In genomic region chr11:34054351-34054750, GRCh38 we compare ENCODE assay signal across 8 cellular contexts. TPM values are rescaled to one million over a fixed set of nuclear protein-coding genes. Genes with fewer than 3 reads are reported as not detected.
A peak's percentile ranks its signal among the peaks of the same experiment; 100 is the strongest.
DNase-seq lines count a peak whose midpoint lies in the region; ATAC-seq, FAIRE-seq and TF ChIP-seq lines count a peak whose summit lies in the region.
"Not testable (repeated sequence)": the region's sequence is repeated elsewhere in the genome, so short reads cannot be mapped to it uniquely, and the experiment has no call there.

No MANE protein-coding gene starts in this region.

- H3K27ac ChIP-seq in Karpas-422 (ENCODE audit: low read length); H1 (ENCODE audit: low read depth, low read length); iPS-20b (ENCODE audit: low read length): not testable (repeated sequence)
- H3K27ac ChIP-seq in VCaP = peak overlapping the region; percentile 99
- H3K27ac ChIP-seq in neutrophil = peak overlapping the region; percentile 99
- peak overlapping the region in 3 of 4 donors; percentile 99 to 100 (median 99) for H3K27ac ChIP-seq in tibial nerve

- H3K23ac ChIP-seq in H1 (ENCODE audit: insufficient read length) = not testable (repeated sequence)

- DNase-seq in Caco-2; Karpas-422; activated naive CD8-positive, alpha-beta T cell treated with anti-CD3 and anti-CD28 coated beads, Interleukin-2, amount 10 ng/mL, durations not matched to agents 7 days and 5 days; H1 (ENCODE audit: low read depth in 1 of 2, low spot score in 2 of 2); tibial nerve (ENCODE audit: low spot score in 2 of 2): not testable (repeated sequence)

- H4K20me1 ChIP-seq in Karpas-422 (ENCODE audit: insufficient read depth, low read depth, low read length) (peaks cover 41% of the 10 kb centered on the region), H1 (replicated peaks in 1 of 2; ENCODE audit: control insufficient read depth in 1 of 2, insufficient read depth in 2 of 2, low read length in 2 of 2) (peaks cover 11 to 14% of the 10 kb centered on the region in 2 experiments)

- not testable (repeated sequence) for H3K27ac Mint-ChIP-seq in Caco-2 (ENCODE audit: unreplicated experiment); activated naive CD8-positive, alpha-beta T cell treated with anti-CD3 and anti-CD28 coated beads, Interleukin-2, amount 10 ng/mL, durations not matched to agents 7 days and 5 days

- POLR2A ChIA-PET in Caco-2 (lab: Charles Lee); activated naive CD8-positive, alpha-beta T cell treated with anti-CD3 and anti-CD28 coated beads, Interleukin-2, amount 10 ng/mL, durations not matched to agents 7 days and 5 days (lab: Charles Lee): not testable (repeated sequence)
- POLR2A ChIA-PET in H1 (lab: Charles Lee; ENCODE audit: partially characterized antibody) = interaction anchor here (0.8 to 13.0 kb wide), 5 partner anchors 9 to 384 kb away, joined by 3 to 176 read pairs (median 3); partner anchors contain the start of genes CAT and NAT10

- H3K4me3 ChIP-seq in Caco-2 (ENCODE audit: low read depth, low read length) = peak overlapping the region; percentile 94
- H3K4me3 ChIP-seq in Karpas-422 (ENCODE audit: low read length) = peak overlapping the region; percentile 81
- H3K4me3 ChIP-seq in H1 (ENCODE audit: extremely low read depth in 1 of 4, insufficient read depth in 2 of 4, low read depth in 3 of 4, low read length in 4 of 4) = peak overlapping the region; percentile 86 to 96 (median 94); a peak in 6 of 8 replicates
- H3K4me3 ChIP-seq in iPS-20b (ENCODE audit: low read length) = peak overlapping the region; percentile 99
- H3K4me3 ChIP-seq in neutrophil (ENCODE audit: low read depth in 1 of 2, low read length in 1 of 2) = not testable (repeated sequence)
- H3K4me3 ChIP-seq in tibial nerve = peak overlapping the region in 1 of 4 donors; percentile 96

- H3K4me2 ChIP-seq in Karpas-422 (ENCODE audit: low read depth, low read length, poor library complexity, severe bottlenecking) (peak overlapping the region; percentile 96), H1 (ENCODE audit: insufficient read depth in 1 of 2, low read depth in 2 of 2, low read length in 2 of 2) (peak overlapping the region; percentile 57 to 71)

- intact Hi-C loops in Caco-2 (cut with micrococcal nuclease; ENCODE audit: unreplicated experiment) = loop anchor here (5.0 kb wide), 1 partner anchor 303 kb away; the partner anchor contains the start of gene ABTB2

- not testable (repeated sequence) for H3K9me3 ChIP-seq in Caco-2; Karpas-422 (ENCODE audit: low read length); H1 (ENCODE audit: insufficient read depth in 2 of 2, low read depth in 1 of 2, low read length in 1 of 2); iPS-20b (ENCODE audit: insufficient read depth, low read depth, low read length); neutrophil; tibial nerve

- H3K4ac ChIP-seq in H1 (replicated peaks; ENCODE audit: insufficient read length, low read depth, low read length) = not testable (repeated sequence)

- not testable (repeated sequence) for H3K9me3 Mint-ChIP-seq in Caco-2 (ENCODE audit: unreplicated experiment); activated naive CD8-positive, alpha-beta T cell treated with anti-CD3 and anti-CD28 coated beads, Interleukin-2, amount 10 ng/mL, durations not matched to agents 7 days and 5 days

- not testable (repeated sequence) for H2BK5ac ChIP-seq in H1 (ENCODE audit: low read depth, low read length)

- H2BK12ac ChIP-seq in H1 (ENCODE audit: low read depth, low read length) = not testable (repeated sequence)

- H2BK120ac ChIP-seq in H1 (replicated peaks; ENCODE audit: low read depth, low read length) = not testable (repeated sequence)

- H3K79me1 ChIP-seq in H1 (ENCODE audit: low read depth, low read length) = not testable (repeated sequence)

- H3K23me2 ChIP-seq in H1 (ENCODE audit: low read depth, low read length) = not testable (repeated sequence)

- not testable (repeated sequence) for H3K18ac ChIP-seq in H1 (ENCODE audit: extremely low read depth, low read length)

- not testable (repeated sequence) for FAIRE-seq in H1 (lab: Jason Lieb, UNC)

- not testable (repeated sequence) for TF ChIP-seq CTCF in Caco-2 (IDR thresholded peaks at IDR 0.05; ENCODE audit: insufficient read depth in 1 of 2, low read depth in 1 of 2, low read length in 1 of 2, severe bottlenecking in 1 of 2, unreplicated experiment in 1 of 2); VCaP (conservative IDR thresholded peaks at IDR 0.05); H1 (IDR thresholded peaks at IDR 0.05; ENCODE audit: control extremely low read depth in 1 of 3, insufficient read depth in 1 of 3, low read depth in 1 of 3, low read length in 3 of 3); neutrophil (IDR thresholded peaks at IDR 0.05); tibial nerve (IDR thresholded peaks at IDR 0.05)

- H3K56ac ChIP-seq in H1 (replicated peaks; ENCODE audit: insufficient read length, low read depth, low read length) = not testable (repeated sequence)

- H3K27me3 ChIP-seq in Caco-2 (replicated peaks; ENCODE audit: control insufficient read depth, insufficient read depth, low read length); Karpas-422 (ENCODE audit: low read length); H1 (replicated peaks in 1 of 4; ENCODE audit: control insufficient read depth in 3 of 4, extremely low read depth in 1 of 4, insufficient read depth in 3 of 4, low read length in 3 of 4); iPS-20b (ENCODE audit: insufficient read depth, low read length); neutrophil; tibial nerve: not testable (repeated sequence)

- H2BK15ac ChIP-seq in H1 (ENCODE audit: low read length) = not testable (repeated sequence)

- not testable (repeated sequence) for TF ChIP-seq EP300 in H1 (IDR thresholded peaks at IDR 0.05; ENCODE audit: borderline replicate concordance in 1 of 2, low read depth in 2 of 2, low read length in 2 of 2); tibial nerve (IDR thresholded peaks at IDR 0.05)

- CTCF ChIA-PET in Caco-2 (lab: Charles Lee); H1 (lab: Charles Lee; ENCODE audit: partially characterized antibody): not testable (repeated sequence)

- not testable (repeated sequence) for H3K9me2 ChIP-seq in Karpas-422 (replicated peaks; ENCODE audit: insufficient read depth, low read length)

- H3K27me3 Mint-ChIP-seq in Caco-2 (ENCODE audit: insufficient read depth, unreplicated experiment); activated naive CD8-positive, alpha-beta T cell treated with anti-CD3 and anti-CD28 coated beads, Interleukin-2, amount 10 ng/mL, durations not matched to agents 7 days and 5 days: not testable (repeated sequence)

- peaks cover 72% of the 10 kb centered on the region for H3K79me2 ChIP-seq in Karpas-422 (ENCODE audit: low read length)
- peaks cover 60 to 72% of the 10 kb centered on the region in 2 experiments for H3K79me2 ChIP-seq in H1 (ENCODE audit: control insufficient read depth in 1 of 2, insufficient read depth in 2 of 2, low read length in 2 of 2)

- H2AFZ ChIP-seq in Karpas-422 (ENCODE audit: low read length); H1 (ENCODE audit: low read length): not testable (repeated sequence)

- not testable (repeated sequence) for ATAC-seq in activated naive CD8-positive, alpha-beta T cell treated with anti-CD3 and anti-CD28 coated beads, Interleukin-2, amount 10 ng/mL, durations not matched to agents 7 days and 5 days (ENCODE audit: low read depth)

- peaks cover 23% of the 10 kb centered on the region for H3K4me1 ChIP-seq in Caco-2
- H3K4me1 ChIP-seq in Karpas-422 (ENCODE audit: low read length) = peaks cover 43% of the 10 kb centered on the region
- not testable (repeated sequence) for H3K4me1 ChIP-seq in H1 (replicated peaks in 1 of 4; ENCODE audit: control insufficient read depth in 3 of 4, insufficient read depth in 4 of 4, low read length in 3 of 4)
- H3K4me1 ChIP-seq in iPS-20b (ENCODE audit: insufficient read depth, low read length) = peaks cover 11% of the 10 kb centered on the region
- peaks cover 25 to 28% of the 10 kb centered on the region in 2 experiments for H3K4me1 ChIP-seq in neutrophil (ENCODE audit: control insufficient read depth in 1 of 2, insufficient read depth in 1 of 2, low read depth in 1 of 2, low read length in 1 of 2)
- peaks cover 0 to 70% (median 47%) of the 10 kb centered on the region in 4 donors for H3K4me1 ChIP-seq in tibial nerve

- not testable (repeated sequence) for H3K36me3 ChIP-seq in Caco-2 (ENCODE audit: control insufficient read depth, insufficient read depth, low read length); neutrophil; tibial nerve
- peaks cover 53% of the 10 kb centered on the region for H3K36me3 ChIP-seq in Karpas-422 (ENCODE audit: insufficient read depth, low read length)
- H3K36me3 ChIP-seq in H1 (ENCODE audit: control insufficient read depth in 2 of 4, insufficient read depth in 4 of 4, low read length in 3 of 4) = peaks cover 0 to 30% (median 4%) of the 10 kb centered on the region in 4 experiments; a peak in 3 of 8 replicates
- H3K36me3 ChIP-seq in iPS-20b (ENCODE audit: insufficient read depth, low read depth, low read length) = peaks cover 59% of the 10 kb centered on the region

- H4K8ac ChIP-seq in H1 (ENCODE audit: extremely low read depth, insufficient read depth, low read length) = not testable (repeated sequence)

- H4K91ac ChIP-seq in H1 (replicated peaks; ENCODE audit: insufficient read length, low read length) = not testable (repeated sequence)

- H4K5ac ChIP-seq in H1 (ENCODE audit: insufficient read length, low read depth, low read length) = not testable (repeated sequence)

- H3K9ac ChIP-seq in Karpas-422 (ENCODE audit: low read length); H1 (replicated peaks in 1 of 4; ENCODE audit: extremely low read depth in 1 of 4, low read depth in 3 of 4, low read length in 3 of 4): not testable (repeated sequence)
- peak overlapping the region; percentile 100; the same call in 1 of the 2 replicates for H3K9ac ChIP-seq in iPS-20b (ENCODE audit: low read depth, low read length)

- peaks cover 14% of the 10 kb centered on the region for H3K4me1 Mint-ChIP-seq in Caco-2 (ENCODE audit: low read depth, unreplicated experiment)
- H3K4me1 Mint-ChIP-seq in activated naive CD8-positive, alpha-beta T cell treated with anti-CD3 and anti-CD28 coated beads, Interleukin-2, amount 10 ng/mL, durations not matched to agents 7 days and 5 days = peaks cover 28% of the 10 kb centered on the region

- not testable (repeated sequence) for H2BK20ac ChIP-seq in H1 (ENCODE audit: low read length)

- WGBS in H1 (ENCODE audit: extremely low coverage in 1 of 2, insufficient coverage in 1 of 2, insufficient read length in 1 of 2, insufficient replicate concordance in 2 of 2, low coverage in 1 of 2, low lambda C conversion rate in 2 of 2, missing lambda C conversion rate in 1 of 2), 2 experiments = 85% methylated on average over 11 of the region's 11 CpGs; no CpG with 5 or more reads in 1 of the 2 experiments
- 79 to 81% methylated on average over 11 of the region's 11 CpGs for WGBS in tibial nerve, 2 donors

- BruUV-seq in Caco-2 (replicated peaks; lab: Mats Ljungman, UMichigan) = not testable (repeated sequence)

- TF ChIP-seq POLR2A in H1 (IDR thresholded peaks at IDR 0.05; ENCODE audit: control extremely low read depth in 1 of 2, low read depth in 2 of 2, low read length in 2 of 2); tibial nerve (IDR thresholded peaks at IDR 0.05): not testable (repeated sequence)

- H3K4me3 Mint-ChIP-seq in Caco-2 (ENCODE audit: unreplicated experiment) = not testable (repeated sequence)
- peak overlapping the region; percentile 95 for H3K4me3 Mint-ChIP-seq in activated naive CD8-positive, alpha-beta T cell treated with anti-CD3 and anti-CD28 coated beads, Interleukin-2, amount 10 ng/mL, durations not matched to agents 7 days and 5 days

- H3K14ac ChIP-seq in H1 (ENCODE audit: insufficient read length) = not testable (repeated sequence)

- not testable (repeated sequence) for H2AK5ac ChIP-seq in H1 (ENCODE audit: low read depth, low read length)

- peaks cover 62% of the 10 kb centered on the region for H3K36me3 Mint-ChIP-seq in Caco-2 (ENCODE audit: insufficient read depth, unreplicated experiment)
- H3K36me3 Mint-ChIP-seq in activated naive CD8-positive, alpha-beta T cell treated with anti-CD3 and anti-CD28 coated beads, Interleukin-2, amount 10 ng/mL, durations not matched to agents 7 days and 5 days = peaks cover 29% of the 10 kb centered on the region

- not testable (repeated sequence) for TF ChIP-seq RAD21 in H1 (IDR thresholded peaks at IDR 0.05 in 1 of 2, conservative IDR thresholded peaks at IDR 0.05 in 1 of 2; ENCODE audit: low read depth in 2 of 2, low read length in 2 of 2)

RNA-seq across cellular contexts. Expression of gene CAPRIN1, which starts 2.8 kb away (rescaled TPM):
- total RNA-seq in Caco-2 (2022) (217 and 224 TPM in 2 replicates), tibial nerve (100 to 1,000 TPM; 121 to 167 (median 150) TPM)
- total RNA-seq in Karpas-422 (2014; rRNA removed; shearing (Covaris generic); ENCODE audit: low replicate concordance) = 195 and 234 TPM in 2 replicates
- total RNA-seq in activated naive CD8-positive, alpha-beta T cell treated with anti-CD3 and anti-CD28 coated beads, Interleukin-2, amount 10 ng/mL, durations not matched to agents 7 days and 5 days = 100 to 1,000 TPM; 190 to 201 TPM
- total RNA-seq in H1 (2021; fragmentation: NEBNext Ultra II Directional; extraction: Animal tissue kit (Norgen Biotek cat#: 25700)) = 295 and 317 TPM in 2 replicates
- 164 and 221 TPM in 2 replicates for polyA plus RNA-seq in H1 (2011; rRNA removed)
- 167 TPM for polyA plus RNA-seq in H1 (2011; cell fraction: cytosol; rRNA removed)
- 216 TPM for polyA plus RNA-seq in H1 (2011; cell fraction: nucleus; rRNA removed)
- 172 to 249 TPM (median 202 TPM) in 4 replicates for polyA plus RNA-seq in H1 (2012, experiment 1 of 2)
- 23.5 TPM for polyA plus RNA-seq in H1 (2012, experiment 2 of 2)
- 191 TPM for polyA plus RNA-seq in H1 (2013, experiment 1 of 2)
- 186 TPM for polyA plus RNA-seq in H1 (2013, experiment 2 of 2)
- 477 and 512 TPM in 2 replicates for polyA minus RNA-seq in H1 (2011; rRNA and poly(A)+ RNA removed)
- polyA minus RNA-seq in H1 (2011; cell fraction: cytosol; rRNA and poly(A)+ RNA removed) = 178 TPM
- polyA minus RNA-seq in H1 (2011; cell fraction: nucleus; rRNA and poly(A)+ RNA removed) = 276 TPM

RNA-seq across cellular contexts. Expression of gene NAT10, which starts 51.1 kb away (rescaled TPM):
- 91.4 and 101 TPM in 2 replicates for total RNA-seq in Caco-2 (2022)
- 45.0 and 61.0 TPM in 2 replicates for total RNA-seq in Karpas-422 (2014; rRNA removed; shearing (Covaris generic); ENCODE audit: low replicate concordance)
- 10 to 100 TPM; 72.7 to 76.3 TPM for total RNA-seq in activated naive CD8-positive, alpha-beta T cell treated with anti-CD3 and anti-CD28 coated beads, Interleukin-2, amount 10 ng/mL, durations not matched to agents 7 days and 5 days
- 88.7 and 89.6 TPM in 2 replicates for total RNA-seq in H1 (2021; fragmentation: NEBNext Ultra II Directional; extraction: Animal tissue kit (Norgen Biotek cat#: 25700))
- polyA plus RNA-seq in H1 (2011; rRNA removed) = 66.3 and 67.5 TPM in 2 replicates
- 53.5 TPM for polyA plus RNA-seq in H1 (2011; cell fraction: cytosol; rRNA removed)
- 101 TPM for polyA plus RNA-seq in H1 (2011; cell fraction: nucleus; rRNA removed)
- polyA plus RNA-seq in H1 (2012, experiment 1 of 2) = 64.5 to 72.7 TPM (median 70.6 TPM) in 4 replicates
- polyA plus RNA-seq in H1 (2012, experiment 2 of 2) = 45.7 TPM
- polyA plus RNA-seq in H1 (2013, experiment 1 of 2) = 66.8 TPM
- 60.0 TPM for polyA plus RNA-seq in H1 (2013, experiment 2 of 2)
- polyA minus RNA-seq in H1 (2011; rRNA and poly(A)+ RNA removed) = 99.2 and 104 TPM in 2 replicates
- polyA minus RNA-seq in H1 (2011; cell fraction: cytosol; rRNA and poly(A)+ RNA removed) = 56.5 TPM
- 56.3 TPM for polyA minus RNA-seq in H1 (2011; cell fraction: nucleus; rRNA and poly(A)+ RNA removed)
- 10 to 100 TPM; 34.3 to 41.4 (median 38.7) TPM for total RNA-seq in tibial nerve
